Comparison of ENCODE assay signal across 16 cellular contexts in genomic region chr3:166471074-166471753, GRCh38.
A peak's percentile ranks its signal among the peaks of the same experiment; 100 is the strongest.
DNase-seq lines count a peak whose midpoint lies in the region; ATAC-seq lines count a peak whose summit lies in the region.
"Had no signal": no experiment of that assay in that cellular context is flagged by ENCODE, and none has a peak within 500 bp of the region (broad histone marks: within the 10 kb centered on the region; RNA-seq: fewer than 3 reads in every experiment).

No MANE protein-coding gene starts in this region.

- ATAC-seq in Right ventricle myocardium superior (ENCODE audit: poor library complexity) = no peak
- ATAC-seq: HCT116 had no signal

- no peaks in the 10 kb centered on the region for H3K9me3 ChIP-seq in SJCRH30 (replicated peaks)
- H3K9me3 ChIP-seq: MG63 had no signal

- H3K27me3 ChIP-seq in SJCRH30 = no peaks in the 10 kb centered on the region
- H3K27me3 ChIP-seq: MG63 had no signal

- DNase-seq in NCI-H82 (lab: John Stamatoyannopoulos, UW) = peak; percentile 9
- no peak for DNase-seq in NCI-H82 treated with DMSO at 0.1 percent for 48 hours (lab: John Stamatoyannopoulos, UW; ENCODE audit: unreplicated experiment)
- DNase-seq in NCI-H1694 treated with DMSO at 0.1 percent for 48 hours (lab: John Stamatoyannopoulos, UW) = peak; percentile 8
- peak in 1 of 2 experiments; percentile 44 for DNase-seq in SJCRH30
- peak; percentile 29 for DNase-seq in renal cortical epithelial cell (ENCODE audit: low read depth)
- DNase-seq in amniotic stem cell (lab: John Stamatoyannopoulos, UW) = no peak
- no peak for DNase-seq in 8988T
- DNase-seq in Right ventricle myocardium superior = no peak
- DNase-seq: DMS79 treated with DMSO at 0.1 percent for 48 hours, KBM-7, MG63, NCI-H2081, NCI-H345, NCI-H748 treated with DMSO at 0.1 percent for 48 hours, SHP77 had no signal

- H3K27ac ChIP-seq in SJCRH30 = peak overlapping the region; percentile 25

- no peaks in the 10 kb centered on the region for H3K36me3 ChIP-seq in SJCRH30
- H3K36me3 ChIP-seq: MG63 had no signal

- intact Hi-C loops in Right ventricle myocardium superior (cut with DNase I) = no loop called here

- H3K4me1 ChIP-seq in SJCRH30 = no peaks in the 10 kb centered on the region

- no peak overlapping the region for H3K4me3 ChIP-seq in SJCRH30
- H3K4me3 ChIP-seq: MG63 had no signal

Comparison
In these comparisons a context has a peak if more than half of its experiments do, and no peak if none do; other contexts are left out.
1. DNase-seq: peak in NCI-H82 (single experiment), NCI-H1694 treated with DMSO at 0.1 percent for 48 hours (single experiment) and renal cortical epithelial cell (single experiment); none in NCI-H82 treated with DMSO at 0.1 percent for 48 hours (single experiment), amniotic stem cell (single experiment), 8988T (single experiment) and Right ventricle myocardium superior (single experiment).